19 cellular contexts compared by ENCODE assay signal in the genomic region with DNA sequence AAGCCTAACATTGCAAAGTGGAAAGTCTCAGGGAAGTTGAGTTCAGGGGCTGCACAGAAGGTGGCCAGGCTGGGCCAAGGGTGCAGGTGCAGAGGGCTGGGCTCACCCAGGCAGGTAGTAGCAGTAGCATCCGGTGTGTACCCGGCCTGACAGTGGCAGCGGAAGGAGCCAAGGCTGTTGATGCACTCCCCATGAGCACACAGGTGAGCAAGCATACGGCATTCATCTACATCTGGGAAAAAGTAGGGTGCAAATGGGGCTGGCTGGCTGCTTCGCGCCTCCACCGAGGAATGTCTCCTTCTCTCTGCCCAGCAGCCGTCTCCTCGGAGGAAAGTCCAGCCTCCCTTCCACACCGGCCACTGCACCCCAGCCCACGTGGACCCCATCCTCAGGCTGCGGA. TPM values are rescaled to one million over a fixed set of nuclear protein-coding genes. Genes with fewer than 3 reads are reported as not detected.
DNase-seq lines count a peak whose midpoint lies in the region; ATAC-seq and TF ChIP-seq lines count a peak whose summit lies in the region.
"Had no signal": no experiment of that assay in that cellular context is flagged by ENCODE, and none has a peak within 500 bp of the region (broad histone marks: within the 10 kb centered on the region; RNA-seq: fewer than 3 reads in every experiment).

No MANE protein-coding gene starts in this region.

- peaks cover 14% of the 10 kb centered on the region for H3K4me1 Mint-ChIP-seq in neural progenitor cell
- H3K4me1 Mint-ChIP-seq in mesothelial cell of epicardium = no peaks in the 10 kb centered on the region
- H3K4me1 Mint-ChIP-seq in activated CD8-positive, alpha-beta memory T cell treated with anti-CD3 and anti-CD28 coated beads, Interleukin-2, amount 10 ng/mL, durations not matched to agents 7 days and 5 days = no peaks in the 10 kb centered on the region
- H3K4me1 Mint-ChIP-seq in stimulated activated naive B cell treated with anti-CD40 and anti-IgM and Interleukin-4, amounts not matched to agents 10 μg/mL and 1 μg/mL and 100 μg/mL, for 72 hours = no peaks in the 10 kb centered on the region
- H3K4me1 Mint-ChIP-seq: B cell had no signal

- H3K9me3 Mint-ChIP-seq in neural progenitor cell (no peaks in the 10 kb centered on the region), mesothelial cell of epicardium (no peaks in the 10 kb centered on the region)
- H3K9me3 Mint-ChIP-seq in activated CD8-positive, alpha-beta memory T cell treated with anti-CD3 and anti-CD28 coated beads, Interleukin-2, amount 10 ng/mL, durations not matched to agents 7 days and 5 days (ENCODE audit: low read depth) = no peaks in the 10 kb centered on the region
- peaks cover 0 to 1% of the 10 kb centered on the region in 2 donors for H3K9me3 Mint-ChIP-seq in stimulated activated naive B cell treated with anti-CD40 and anti-IgM and Interleukin-4, amounts not matched to agents 10 μg/mL and 1 μg/mL and 100 μg/mL, for 72 hours
- H3K9me3 Mint-ChIP-seq: CD8-positive, alpha-beta T cell; HFFc6 had no signal

- H3K27ac Mint-ChIP-seq in neural progenitor cell (peak overlapping the region; percentile 57), mesothelial cell of epicardium (no peak overlapping the region)
- H3K27ac Mint-ChIP-seq in activated CD8-positive, alpha-beta memory T cell treated with anti-CD3 and anti-CD28 coated beads, Interleukin-2, amount 10 ng/mL, durations not matched to agents 7 days and 5 days = no peak overlapping the region
- H3K27ac Mint-ChIP-seq in stimulated activated naive B cell treated with anti-CD40 and anti-IgM and Interleukin-4, amounts not matched to agents 10 μg/mL and 1 μg/mL and 100 μg/mL, for 72 hours = no peak overlapping the region
- H3K27ac Mint-ChIP-seq: B cell; CD4-positive, CD25-positive, alpha-beta regulatory T cell; CD8-positive, alpha-beta T cell; HFFc6 had no signal

- H3K27ac ChIP-seq in neural progenitor cell = no peak overlapping the region
- H3K27ac ChIP-seq: 22Rv1, BLaER1, C4-2B, GM23248 had no signal

- no peak overlapping the region for H3K4me3 Mint-ChIP-seq in neural progenitor cell
- no peak overlapping the region for H3K4me3 Mint-ChIP-seq in mesothelial cell of epicardium
- no peak overlapping the region for H3K4me3 Mint-ChIP-seq in activated CD8-positive, alpha-beta memory T cell treated with anti-CD3 and anti-CD28 coated beads, Interleukin-2, amount 10 ng/mL, durations not matched to agents 7 days and 5 days
- no peak overlapping the region for H3K4me3 Mint-ChIP-seq in stimulated activated naive B cell treated with anti-CD40 and anti-IgM and Interleukin-4, amounts not matched to agents 10 μg/mL and 1 μg/mL and 100 μg/mL, for 72 hours
- H3K4me3 Mint-ChIP-seq: B cell; CD4-positive, CD25-positive, alpha-beta regulatory T cell; CD8-positive, alpha-beta T cell; HFFc6 had no signal

- no peaks in the 10 kb centered on the region for H3F3A ChIP-seq in neural progenitor cell (ENCODE audit: low read depth)

- peaks cover 8% of the 10 kb centered on the region for H3K4me1 ChIP-seq in neural progenitor cell
- H3K4me1 ChIP-seq: HAP-1 had no signal

- H3K36me3 ChIP-seq in neural progenitor cell = no peaks in the 10 kb centered on the region
- H3K36me3 ChIP-seq: BLaER1, HAP-1 had no signal

- H3K9me3 ChIP-seq in neural progenitor cell (ENCODE audit: low read depth) = no peaks in the 10 kb centered on the region
- H3K9me3 ChIP-seq: BLaER1, HAP-1 had no signal

- CTCF ChIA-PET in activated CD8-positive, alpha-beta memory T cell treated with anti-CD3 and anti-CD28 coated beads, Interleukin-2, amount 10 ng/mL, durations not matched to agents 7 days and 5 days (lab: Charles Lee) = no interaction called here

- H3K36me3 Mint-ChIP-seq in neural progenitor cell (peaks cover 3% of the 10 kb centered on the region), mesothelial cell of epicardium (peaks cover 53% of the 10 kb centered on the region)
- no peaks in the 10 kb centered on the region for H3K36me3 Mint-ChIP-seq in activated CD8-positive, alpha-beta memory T cell treated with anti-CD3 and anti-CD28 coated beads, Interleukin-2, amount 10 ng/mL, durations not matched to agents 7 days and 5 days
- H3K36me3 Mint-ChIP-seq in stimulated activated naive B cell treated with anti-CD40 and anti-IgM and Interleukin-4, amounts not matched to agents 10 μg/mL and 1 μg/mL and 100 μg/mL, for 72 hours = no peaks in the 10 kb centered on the region
- H3K36me3 Mint-ChIP-seq: CD4-positive, CD25-positive, alpha-beta regulatory T cell; CD8-positive, alpha-beta T cell had no signal

- no peak overlapping the region for H3K9ac ChIP-seq in neural progenitor cell
- H3K9ac ChIP-seq: BLaER1, GM23248 had no signal

- H3K27me3 ChIP-seq in neural progenitor cell = no peaks in the 10 kb centered on the region
- H3K27me3 ChIP-seq: BLaER1 had no signal

- no peak overlapping the region for H3K4me2 ChIP-seq in neural progenitor cell
- H3K4me2 ChIP-seq: BLaER1 had no signal

- TF ChIP-seq CTCF in neural progenitor cell (IDR thresholded peaks at IDR 0.05) (no peak), mesothelial cell of epicardium (IDR thresholded peaks at IDR 0.05; ENCODE audit: unreplicated experiment) (no peak)

- H3K79me2 ChIP-seq in neural progenitor cell (ENCODE audit: low read depth) = no peaks in the 10 kb centered on the region

- DNase-seq in DMS153 (lab: John Stamatoyannopoulos, UW) (peak; percentile 1), DMS153 treated with DMSO at 0.1 percent for 48 hours (lab: John Stamatoyannopoulos, UW; ENCODE audit: unreplicated experiment) (no peak), RPMI8226 (peak; percentile 45), neural progenitor cell (ENCODE audit: low spot score) (no peak), mesothelial cell of epicardium (ENCODE audit: low spot score in 2 of 2, unreplicated experiment in 2 of 2) (no peak), DMS114 treated with DMSO at 0.1 percent for 48 hours (lab: John Stamatoyannopoulos, UW; ENCODE audit: unreplicated experiment) (no peak)
- DNase-seq in activated CD8-positive, alpha-beta memory T cell treated with anti-CD3 and anti-CD28 coated beads, Interleukin-2, amount 10 ng/mL, durations not matched to agents 7 days and 5 days = no peak
- DNase-seq in stimulated activated naive B cell treated with anti-CD40 and anti-IgM and Interleukin-4, amounts not matched to agents 10 μg/mL and 1 μg/mL and 100 μg/mL, for 72 hours = no peak
- DNase-seq: Calu3; CD4-positive, CD25-positive, alpha-beta regulatory T cell; CD8-positive, alpha-beta T cell; DND-41; GM23248; HFFc6 had no signal

- no peaks in the 10 kb centered on the region for H4K20me1 ChIP-seq in neural progenitor cell (ENCODE audit: low read depth)
- H4K20me1 ChIP-seq: BLaER1 had no signal

- no peak for ATAC-seq in activated CD8-positive, alpha-beta memory T cell treated with anti-CD3 and anti-CD28 coated beads, Interleukin-2, amount 10 ng/mL, durations not matched to agents 7 days and 5 days
- ATAC-seq in stimulated activated naive B cell treated with anti-CD40 and anti-IgM and Interleukin-4, amounts not matched to agents 10 μg/mL and 1 μg/mL and 100 μg/mL, for 72 hours (replicated peaks) = no peak
- ATAC-seq: CD8-positive, alpha-beta T cell had no signal

- H2AFZ ChIP-seq in neural progenitor cell (replicated peaks) = no peak overlapping the region
- H2AFZ ChIP-seq: GM23248 had no signal

- H3K4me3 ChIP-seq in neural progenitor cell = no peak overlapping the region
- H3K4me3 ChIP-seq: BLaER1, GM23248, HAP-1 had no signal

- H3K27me3 Mint-ChIP-seq in neural progenitor cell (ENCODE audit: insufficient read depth, low read depth) (peaks cover 10% of the 10 kb centered on the region), mesothelial cell of epicardium (ENCODE audit: low read depth) (no peaks in the 10 kb centered on the region)
- H3K27me3 Mint-ChIP-seq in activated CD8-positive, alpha-beta memory T cell treated with anti-CD3 and anti-CD28 coated beads, Interleukin-2, amount 10 ng/mL, durations not matched to agents 7 days and 5 days = no peaks in the 10 kb centered on the region
- peaks cover 23 to 36% of the 10 kb centered on the region in 2 donors for H3K27me3 Mint-ChIP-seq in stimulated activated naive B cell treated with anti-CD40 and anti-IgM and Interleukin-4, amounts not matched to agents 10 μg/mL and 1 μg/mL and 100 μg/mL, for 72 hours

RNA-seq across cellular contexts. Expression of gene CCL25, which starts 30.6 kb away (rescaled TPM):
- total RNA-seq in neural progenitor cell (ENCODE audit: low replicate concordance) = 1.2 TPM in 1 of 2 replicates, not detected in the other
- total RNA-seq in mesothelial cell of epicardium = 0.29 to 0.42 TPM in 2 of 3 replicates, not detected in the other
- not detected for total RNA-seq in activated CD8-positive, alpha-beta memory T cell treated with anti-CD3 and anti-CD28 coated beads, Interleukin-2, amount 10 ng/mL, durations not matched to agents 7 days and 5 days
- total RNA-seq: B cell; Calu3; CD4-positive, CD25-positive, alpha-beta regulatory T cell; CD8-positive, alpha-beta T cell; GM23248; HFFc6 had no signal

Comparison
In these comparisons a context has a peak if more than half of its experiments do, and no peak if none do; other contexts are left out.
1. DNase-seq: peak in DMS153 (single experiment) and RPMI8226 (single experiment); none in DMS153 treated with DMSO at 0.1 percent for 48 hours (single experiment), neural progenitor cell (single experiment), mesothelial cell of epicardium (0 of 2), DMS114 treated with DMSO at 0.1 percent for 48 hours (single experiment), activated CD8-positive, alpha-beta memory T cell treated with anti-CD3 and anti-CD28 coated beads, Interleukin-2, amount 10 ng/mL, durations not matched to agents 7 days and 5 days (single experiment) and stimulated activated naive B cell treated with anti-CD40 and anti-IgM and Interleukin-4, amounts not matched to agents 10 μg/mL and 1 μg/mL and 100 μg/mL, for 72 hours (single experiment).